In genomic region chr22:23144432-23144831, GRCh38 we compare ENCODE assay signal across 10 cellular contexts. TPM values are rescaled to one million over a fixed set of nuclear protein-coding genes. Genes with fewer than 3 reads are reported as not detected.
DNase-seq lines count a peak whose midpoint lies in the region; ATAC-seq and TF ChIP-seq lines count a peak whose summit lies in the region.
"Had no signal": no experiment of that assay in that cellular context is flagged by ENCODE, and none has a peak within 500 bp of the region (broad histone marks: within the 10 kb centered on the region; RNA-seq: fewer than 3 reads in every experiment).

No MANE protein-coding gene starts in this region.

- H4K20me1 ChIP-seq in KMS-11 (ENCODE audit: insufficient read depth), result no peaks in the 10 kb centered on the region

- no peak overlapping the region for H2AK5ac ChIP-seq in neuronal stem cell (ENCODE audit: low read depth, low read length)

- H3K9me3 ChIP-seq in BE2C (no peaks in the 10 kb centered on the region), neuronal stem cell (replicated peaks in 1 of 2; ENCODE audit: control insufficient read depth in 2 of 2, insufficient read depth in 1 of 2, low read depth in 1 of 2, low read length in 2 of 2) (no peaks in the 10 kb centered on the region)

- H3K27ac Mint-ChIP-seq in effector memory CD8-positive, alpha-beta T cell, result peak overlapping the region; percentile 93 to 98
- no peak overlapping the region for H3K27ac Mint-ChIP-seq in chondrocyte (ENCODE audit: unreplicated experiment)
- H3K27ac Mint-ChIP-seq: GM23338 had no signal

- H3K4ac ChIP-seq in neuronal stem cell (ENCODE audit: low read length), result no peak overlapping the region

- H3K4me2 ChIP-seq in KMS-11, result peak overlapping the region; percentile 99
- H3K4me2 ChIP-seq in neuronal stem cell (ENCODE audit: insufficient read depth, low read length, poor library complexity, severe bottlenecking), result no peak overlapping the region

- no peaks in the 10 kb centered on the region for H3K27me3 Mint-ChIP-seq in effector memory CD8-positive, alpha-beta T cell
- H3K27me3 Mint-ChIP-seq in chondrocyte (ENCODE audit: low read depth), result peaks cover 2% of the 10 kb centered on the region

- WGBS in neuronal stem cell (ENCODE audit: extremely low coverage in 2 of 2, insufficient read length in 2 of 2, insufficient replicate concordance in 1 of 2), 2 donors, result no CpG with 5 or more reads among the region's 4 CpGs

- H2AFZ ChIP-seq in KMS-11 (ENCODE audit: low read depth), result peak overlapping the region; percentile 66; the same call in 1 of the 2 replicates
- peak overlapping the region; percentile 47 for H2AFZ ChIP-seq in neuronal stem cell (ENCODE audit: low read length)
- H2AFZ ChIP-seq: GM23338 had no signal

- H3K9ac ChIP-seq in KMS-11, result no peak overlapping the region
- no peak overlapping the region for H3K9ac ChIP-seq in neuronal stem cell (ENCODE audit: low read depth, low read length, poor library complexity)

- no peaks in the 10 kb centered on the region for H3K36me3 ChIP-seq in BE2C
- no peaks in the 10 kb centered on the region for H3K36me3 ChIP-seq in KMS-11 (ENCODE audit: insufficient read depth)
- H3K36me3 ChIP-seq in neuronal stem cell (replicated peaks in 1 of 2; ENCODE audit: control insufficient read depth in 2 of 2, insufficient read depth in 2 of 2, low read length in 2 of 2), result peaks cover 0 to 26% of the 10 kb centered on the region in 2 donors

- no peak for ATAC-seq in effector memory CD8-positive, alpha-beta T cell (replicated peaks)
- no peak for ATAC-seq in foreskin keratinocyte

- H2BK120ac ChIP-seq in neuronal stem cell (ENCODE audit: low read depth, low read length), result no peak overlapping the region

- no peaks in the 10 kb centered on the region for H3K79me1 ChIP-seq in neuronal stem cell (ENCODE audit: low read depth, low read length)

- H3K23ac ChIP-seq in neuronal stem cell (ENCODE audit: low read depth, low read length, poor library complexity), result no peak overlapping the region

- no peak for DNase-seq in BE2C
- no peak for DNase-seq in effector memory CD8-positive, alpha-beta T cell
- no peak for DNase-seq in neuronal stem cell (ENCODE audit: low spot score)
- no peak for DNase-seq in NCI-H446 (lab: John Stamatoyannopoulos, UW)
- DNase-seq in chondrocyte (ENCODE audit: low spot score), result no peak
- no peak for DNase-seq in foreskin keratinocyte
- no peak for DNase-seq in CD1c-positive myeloid dendritic cell (ENCODE audit: extremely low spot score)

- H2BK5ac ChIP-seq in neuronal stem cell (ENCODE audit: low read length), result no peak overlapping the region

- H3K4me1 ChIP-seq in BE2C, result peaks cover 4% of the 10 kb centered on the region
- peaks cover 69% of the 10 kb centered on the region for H3K4me1 ChIP-seq in KMS-11 (ENCODE audit: low read depth, poor library complexity, severe bottlenecking)
- H3K4me1 ChIP-seq in neuronal stem cell (ENCODE audit: control insufficient read depth in 2 of 2, insufficient read depth in 1 of 2, low read depth in 1 of 2, low read length in 2 of 2), result peaks cover 20 to 22% of the 10 kb centered on the region in 2 donors
- no peaks in the 10 kb centered on the region for H3K4me1 ChIP-seq in foreskin keratinocyte

- H3K79me2 ChIP-seq in KMS-11 (ENCODE audit: insufficient read depth, low read depth), result no peaks in the 10 kb centered on the region

- H3K4me3 Mint-ChIP-seq in effector memory CD8-positive, alpha-beta T cell, result peak overlapping the region; percentile 77 to 78
- H3K4me3 Mint-ChIP-seq in chondrocyte (ENCODE audit: unreplicated experiment), result no peak overlapping the region

- no peak overlapping the region for H4K8ac ChIP-seq in neuronal stem cell (ENCODE audit: low read depth, low read length)

- H3K14ac ChIP-seq in neuronal stem cell (ENCODE audit: low read length), result no peak overlapping the region

- H3K4me3 ChIP-seq in BE2C (ENCODE audit: low read depth, low read length), result peak overlapping the region; percentile 57
- H3K4me3 ChIP-seq in KMS-11 (IDR thresholded peaks at IDR 0.05; ENCODE audit: insufficient read depth, low read depth, low read length), result no peak overlapping the region
- peak overlapping the region in 1 of 2 donors; percentile 77 for H3K4me3 ChIP-seq in neuronal stem cell (ENCODE audit: low read length in 2 of 2)

- H3K27me3 ChIP-seq in BE2C (no peaks in the 10 kb centered on the region), KMS-11 (ENCODE audit: insufficient read depth, low read depth) (no peaks in the 10 kb centered on the region), neuronal stem cell (ENCODE audit: control insufficient read depth in 3 of 3, insufficient read depth in 3 of 3, low read depth in 1 of 3, low read length in 3 of 3) (no peaks in the 10 kb centered on the region), foreskin keratinocyte (no peaks in the 10 kb centered on the region)

- H3K18ac ChIP-seq in neuronal stem cell (ENCODE audit: low read length), result no peak overlapping the region

- H3K27ac ChIP-seq in KMS-11 (peak overlapping the region; percentile 49), neuronal stem cell (replicated peaks; ENCODE audit: low read length) (no peak overlapping the region), foreskin keratinocyte (no peak overlapping the region)

- TF ChIP-seq CTCF in BE2C (IDR thresholded peaks at IDR 0.05; ENCODE audit: low read depth, low read length) (no peak), KMS-11 (conservative IDR thresholded peaks at IDR 0.05; ENCODE audit: low read depth, low read length) (no peak), chondrocyte (IDR thresholded peaks at IDR 0.05) (no peak), foreskin keratinocyte (conservative IDR thresholded peaks at IDR 0.05) (no peak)

- no peak overlapping the region for H4K91ac ChIP-seq in neuronal stem cell (ENCODE audit: low read depth, low read length, poor library complexity)

- H2BK15ac ChIP-seq in neuronal stem cell (ENCODE audit: low read length), result no peak overlapping the region

- peaks cover 51% of the 10 kb centered on the region for H3K36me3 Mint-ChIP-seq in effector memory CD8-positive, alpha-beta T cell (ENCODE audit: insufficient read depth)
- H3K36me3 Mint-ChIP-seq in chondrocyte (ENCODE audit: low read depth), result no peaks in the 10 kb centered on the region

- H3K4me1 Mint-ChIP-seq in effector memory CD8-positive, alpha-beta T cell (ENCODE audit: low read depth in 2 of 2), result peaks cover 37 to 41% of the 10 kb centered on the region in 2 donors
- H3K4me1 Mint-ChIP-seq in chondrocyte (ENCODE audit: low read depth), result peaks cover 27% of the 10 kb centered on the region

- no peaks in the 10 kb centered on the region for H3K9me3 Mint-ChIP-seq in effector memory CD8-positive, alpha-beta T cell
- H3K9me3 Mint-ChIP-seq in chondrocyte (ENCODE audit: low read depth), result no peaks in the 10 kb centered on the region

- H2BK12ac ChIP-seq in neuronal stem cell (ENCODE audit: low read length), result no peak overlapping the region

RNA-seq across cellular contexts. Expression of gene RAB36, which starts 0.8 kb away (rescaled TPM):
- 2.8 TPM for polyA plus RNA-seq in BE2C (2012; ENCODE audit: insufficient read depth, insufficient read length, low read depth)
- 4.5 TPM for polyA plus RNA-seq in neuronal stem cell (2013, experiment 1 of 2)
- 4.5 TPM for polyA plus RNA-seq in neuronal stem cell (2013, experiment 2 of 2)
- total RNA-seq in chondrocyte (2.9 to 4.7 TPM (median 3.5 TPM) in 3 replicates), foreskin keratinocyte (3.2 and 4.4 TPM in 2 replicates)
- 2.6 and 3.4 TPM in 2 replicates for polyA plus RNA-seq in foreskin keratinocyte

RNA-seq across cellular contexts. Expression of gene RSPH14, which starts 2.6 kb away (rescaled TPM):
- not detected for polyA plus RNA-seq in BE2C (2012; ENCODE audit: insufficient read depth, insufficient read length, low read depth)
- polyA plus RNA-seq in neuronal stem cell (2013, experiment 1 of 2), result 2.0 TPM
- polyA plus RNA-seq in neuronal stem cell (2013, experiment 2 of 2), result 2.2 TPM
- not detected in 3 replicates for total RNA-seq in chondrocyte
- total RNA-seq in foreskin keratinocyte, result not detected in 2 replicates
- 0.36 TPM in 1 of 2 replicates, not detected in the other for polyA plus RNA-seq in foreskin keratinocyte
- total RNA-seq: GM23338, mesenteric fat pad had no signal

RNA-seq across cellular contexts. Expression of gene BCR, which starts 35.9 kb away (rescaled TPM):
- 59.1 TPM for polyA plus RNA-seq in BE2C (2012; ENCODE audit: insufficient read depth, insufficient read length, low read depth)
- polyA plus RNA-seq in neuronal stem cell (2013, experiment 1 of 2), result 20.8 TPM
- 19.8 TPM for polyA plus RNA-seq in neuronal stem cell (2013, experiment 2 of 2)
- total RNA-seq in chondrocyte (28.4 to 44.5 TPM (median 30.0 TPM) in 3 replicates), foreskin keratinocyte (55.6 and 58.1 TPM in 2 replicates)
- 32.6 and 37.5 TPM in 2 replicates for polyA plus RNA-seq in foreskin keratinocyte
